ENCODE assay signal across 23 cellular contexts in genomic region chrX:12881914-12882313, GRCh38. TPM values are rescaled to one million over a fixed set of nuclear protein-coding genes. Genes with fewer than 3 reads are reported as not detected.
"Had no signal": no experiment of that assay in that cellular context is flagged by ENCODE, and none has a peak within 500 bp of the region (broad histone marks: within the 10 kb centered on the region; RNA-seq: fewer than 3 reads in every experiment).

No MANE protein-coding gene starts in this region.

- H3K27ac ChIP-seq: gastrocnemius medialis, tibial nerve had no signal

- H3K36me3 Mint-ChIP-seq: activated CD4-positive, alpha-beta memory T cell treated with anti-CD3 and anti-CD28 coated beads for 36 hours; activated naive CD8-positive, alpha-beta T cell; mesothelial cell of epicardium had no signal

- H3K4me3 Mint-ChIP-seq: activated CD4-positive, alpha-beta memory T cell treated with anti-CD3 and anti-CD28 coated beads for 36 hours; activated CD4-positive, alpha-beta T cell treated with anti-CD3 and anti-CD28 coated beads for 36 hours; activated naive CD8-positive, alpha-beta T cell; activated T-helper 1 cell treated with anti-CD3 and anti-CD28 coated beads, Interleukin-12 subunit alpha, Interleukin-12 subunit beta, Interleukin-2, Interleukin-4 antibody, amounts not matched to agents 30 ng/mL and 10 ng/mL and 1 ng/mL, durations not matched to agents 14 hours and 24 hours and 36 hours; mesothelial cell of epicardium; nephron had no signal

- FAIRE-seq: keratinocyte, urothelium cell line had no signal

- H3K27me3 ChIP-seq: gastrocnemius medialis, tibial nerve had no signal

- ATAC-seq: activated CD4-positive, alpha-beta T cell treated with anti-CD3 and anti-CD28 coated beads for 36 hours; esophagus mucosa; gastrocnemius medialis; left lobe of liver; stimulated activated naive CD8-positive, alpha-beta T cell treated with anti-CD3 and anti-CD28 coated beads, Interleukin-15, Interleukin-2, amounts not matched to agents 100 U/mL and 50 U/mL, for 24 hours had no signal

- H3K4me3 ChIP-seq: gastrocnemius medialis, lung, tibial nerve had no signal

- H3K9me3 Mint-ChIP-seq: activated CD4-positive, alpha-beta memory T cell treated with anti-CD3 and anti-CD28 coated beads for 36 hours; activated T-helper 1 cell treated with anti-CD3 and anti-CD28 coated beads, Interleukin-12 subunit alpha, Interleukin-12 subunit beta, Interleukin-2, Interleukin-4 antibody, amounts not matched to agents 30 ng/mL and 10 ng/mL and 1 ng/mL, durations not matched to agents 14 hours and 24 hours and 36 hours had no signal

- H3K4me1 ChIP-seq: gastrocnemius medialis, tibial nerve had no signal

- DNase-seq: activated CD4-positive, alpha-beta memory T cell treated with anti-CD3 and anti-CD28 coated beads for 36 hours; activated CD4-positive, alpha-beta T cell treated with anti-CD3 and anti-CD28 coated beads for 36 hours; activated T-cell treated with anti-CD3 and anti-CD28 coated beads for 4 hours; effector CD8-positive, alpha-beta T cell; gastrocnemius medialis; head of caudate nucleus; nucleus accumbens; posterior cingulate gyrus; retina; stimulated activated CD4-positive, alpha-beta T cell treated with anti-CD3 and anti-CD28 coated beads, Interleukin-12 subunit alpha, Interleukin-12 subunit beta, amount 100 ng/mL, for 4 hours; stimulated activated CD4-positive, alpha-beta T cell treated with anti-CD3 and anti-CD28 coated beads, Interleukin-1b, Interleukin-23, amount 100 ng/mL, for 48 hours; stimulated activated CD8-positive, alpha-beta memory T cell treated with anti-CD3 and anti-CD28 coated beads, Interleukin-4, amount 100 ng/mL, for 48 hours; stimulated activated naive CD8-positive, alpha-beta T cell treated with anti-CD3 and anti-CD28 coated beads, Interleukin-15, Interleukin-2, amounts not matched to agents 100 U/mL and 50 U/mL, for 24 hours had no signal

- H3K27me3 Mint-ChIP-seq: activated naive CD8-positive, alpha-beta T cell had no signal

- H3K9me3 ChIP-seq: gastrocnemius medialis, tibial nerve had no signal

- H3K27ac Mint-ChIP-seq: activated CD4-positive, alpha-beta memory T cell treated with anti-CD3 and anti-CD28 coated beads for 36 hours; activated CD4-positive, alpha-beta T cell treated with anti-CD3 and anti-CD28 coated beads for 36 hours; activated naive CD8-positive, alpha-beta T cell; activated T-helper 1 cell treated with anti-CD3 and anti-CD28 coated beads, Interleukin-12 subunit alpha, Interleukin-12 subunit beta, Interleukin-2, Interleukin-4 antibody, amounts not matched to agents 30 ng/mL and 10 ng/mL and 1 ng/mL, durations not matched to agents 14 hours and 24 hours and 36 hours; mesothelial cell of epicardium; nephron had no signal

- H3K4me1 Mint-ChIP-seq: activated CD4-positive, alpha-beta T cell treated with anti-CD3 and anti-CD28 coated beads for 36 hours had no signal

- H3K36me3 ChIP-seq: gastrocnemius medialis, tibial nerve had no signal

RNA-seq across cellular contexts. Expression of gene TLR7, which starts 15.0 kb away (rescaled TPM):
- total RNA-seq: activated CD4-positive, alpha-beta memory T cell treated with anti-CD3 and anti-CD28 coated beads for 36 hours had no signal
- polyA plus RNA-seq: keratinocyte had no signal

RNA-seq across cellular contexts. Expression of gene TLR8, which starts 24.5 kb away (rescaled TPM):
- total RNA-seq: activated CD4-positive, alpha-beta memory T cell treated with anti-CD3 and anti-CD28 coated beads for 36 hours; activated CD4-positive, alpha-beta T cell treated with anti-CD3 and anti-CD28 coated beads for 36 hours; activated T-helper 1 cell treated with anti-CD3 and anti-CD28 coated beads, Interleukin-12 subunit alpha, Interleukin-12 subunit beta, Interleukin-2, Interleukin-4 antibody, amounts not matched to agents 30 ng/mL and 10 ng/mL and 1 ng/mL, durations not matched to agents 14 hours and 24 hours and 36 hours; mesothelial cell of epicardium had no signal
- polyA plus RNA-seq: keratinocyte had no signal
